8 cellular contexts compared by ENCODE assay signal in the genomic region with DNA sequence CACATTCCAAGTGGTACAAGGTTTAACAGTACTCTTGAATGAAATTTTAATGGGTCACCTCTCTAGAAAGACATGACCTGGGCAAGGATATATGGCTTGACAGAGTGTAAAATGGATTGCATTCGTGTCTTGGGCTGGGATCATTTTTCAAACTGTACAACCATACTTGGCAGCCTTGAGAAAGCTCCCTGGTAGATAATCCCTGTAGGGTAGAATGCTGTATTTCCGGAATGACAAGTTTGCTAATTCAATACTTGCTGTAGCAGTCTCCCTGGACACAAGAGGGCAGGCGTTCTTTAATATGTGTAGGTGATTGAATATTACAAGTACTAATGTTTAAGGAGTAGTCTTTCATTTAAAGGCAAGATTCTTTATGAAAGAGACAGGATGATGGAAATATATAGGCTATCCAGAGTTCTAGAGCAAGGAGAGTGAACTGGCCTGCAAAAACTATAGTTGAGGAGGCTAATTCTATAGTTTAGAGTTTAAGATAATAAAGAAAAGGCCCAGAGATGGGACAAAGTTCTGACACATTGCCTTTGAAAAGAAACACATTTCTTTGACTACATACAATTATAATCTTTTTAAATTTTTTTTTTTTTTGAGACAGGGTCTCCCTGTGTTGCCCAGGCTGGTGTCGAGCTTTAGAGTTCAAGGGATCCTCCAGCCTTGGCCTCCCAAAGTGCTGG. TPM values are rescaled to one million over a fixed set of nuclear protein-coding genes. Genes with fewer than 3 reads are reported as not detected.
DNase-seq lines count a peak whose midpoint lies in the region; ATAC-seq and TF ChIP-seq lines count a peak whose summit lies in the region.

No MANE protein-coding gene starts in this region.

- H3K27me3 Mint-ChIP-seq in CD4-positive, alpha-beta T cell, result peaks cover 4% of the 10 kb centered on the region

- no peaks in the 10 kb centered on the region for H4K20me1 ChIP-seq in mammary epithelial cell (ENCODE audit: insufficient read depth, low read length)

- TF ChIP-seq CTCF in mammary epithelial cell (conservative IDR thresholded peaks at IDR 0.05 in 1 of 2, IDR thresholded peaks at IDR 0.05 in 1 of 2; ENCODE audit: extremely low read depth in 1 of 2, insufficient read depth in 1 of 2, low read depth in 1 of 2, low read length in 2 of 2) (peak; percentile 78), tibial artery (IDR thresholded peaks at IDR 0.05) (peak in 1 of 2 experiments; percentile 17)
- no peak for TF ChIP-seq CTCF in CD4-positive, alpha-beta T cell (IDR thresholded peaks at IDR 0.05)

- intact Hi-C loops in mammary epithelial cell (cut with micrococcal nuclease), result loop anchor here (1.0 to 2.0 kb wide), 4 partner anchors 105 to 276 kb away; no protein-coding TSS in a partner anchor
- intact Hi-C loops in CD4-positive, alpha-beta T cell (cut with DNase I, micrococcal nuclease), result no loop called here
- intact Hi-C loops in tibial artery (cut with DNase I; ENCODE audit: low total_unique reads), result no loop called here

- no peak overlapping the region for H3K4me3 Mint-ChIP-seq in CD4-positive, alpha-beta T cell

- BruUV-seq in mammary epithelial cell (replicated peaks; lab: Mats Ljungman, UMichigan), result no TSS peak

- no peaks in the 10 kb centered on the region for H3K36me3 Mint-ChIP-seq in CD4-positive, alpha-beta T cell (ENCODE audit: low read depth)

- POLR2A ChIA-PET in CD4-positive, alpha-beta T cell (lab: Charles Lee), result no interaction called here

- 26% methylated on average over 4 of the region's 4 CpGs for WGBS in mammary epithelial cell (ENCODE audit: low coverage, missing lambda C conversion rate)

- H3K27ac ChIP-seq in mammary epithelial cell (ENCODE audit: insufficient read depth, low read depth, low read length) (peak overlapping the region; percentile 75), tibial artery (no peak overlapping the region)
- no peak overlapping the region for H3K27ac ChIP-seq in CD4-positive, alpha-beta T cell (ENCODE audit: low read depth, low read length)

- H3K4me1 Mint-ChIP-seq in CD4-positive, alpha-beta T cell (ENCODE audit: low read depth), result no peaks in the 10 kb centered on the region

- H3K79me2 ChIP-seq in mammary epithelial cell (ENCODE audit: insufficient read depth, low read length), result no peaks in the 10 kb centered on the region

- no peak overlapping the region for H3K4me3 ChIP-seq in mammary epithelial cell (replicated peaks in 1 of 3; ENCODE audit: insufficient read depth in 1 of 3, low read depth in 2 of 3, low read length in 3 of 3)
- no peak overlapping the region for H3K4me3 ChIP-seq in tibial artery

- H3K36me3 ChIP-seq in mammary epithelial cell (ENCODE audit: insufficient read depth, low read length) (no peaks in the 10 kb centered on the region), tibial artery (no peaks in the 10 kb centered on the region)

- H3K4me2 ChIP-seq in mammary epithelial cell (ENCODE audit: insufficient read depth, low read depth, low read length), result peak overlapping the region; percentile 52

- CTCF ChIA-PET in mammary epithelial cell (lab: Charles Lee; ENCODE audit: low non-redundant PET), result interaction anchor here (0.6 to 0.8 kb wide), 7 partner anchors 40 to 276 kb away, joined by 3 to 16 read pairs (median 4); no protein-coding TSS in a partner anchor
- CTCF ChIA-PET in CD4-positive, alpha-beta T cell (lab: Charles Lee), result interaction anchor here (1.8 kb wide), 2 partner anchors 10 to 15 kb away, joined by 4 read pairs; no protein-coding TSS in a partner anchor

- H3K9me3 ChIP-seq in mammary epithelial cell (replicated peaks; ENCODE audit: insufficient read depth, low read length) (no peaks in the 10 kb centered on the region), tibial artery (no peaks in the 10 kb centered on the region)
- H3K9me3 ChIP-seq in CD4-positive, alpha-beta T cell (ENCODE audit: control insufficient read depth, low read length), result no peaks in the 10 kb centered on the region

- in situ Hi-C loops in mammary epithelial cell (cut with MboI; ENCODE audit: low sequenced_read_pairs in 2 of 2), result no loop called here

- H3K9me3 Mint-ChIP-seq in CD4-positive, alpha-beta T cell, result no peaks in the 10 kb centered on the region

- no peak overlapping the region for H3K9ac ChIP-seq in mammary epithelial cell (ENCODE audit: insufficient read depth, low read length)

- no peak for ATAC-seq in CD4-positive, alpha-beta T cell (ENCODE audit: poor library complexity)

- dilution Hi-C loops in mammary epithelial cell (cut with HindIII; ENCODE audit: low sequenced_read_pairs), result no loop called here

- H3K27me3 ChIP-seq in mammary epithelial cell (ENCODE audit: insufficient read depth, low read length) (no peaks in the 10 kb centered on the region), tibial artery (no peaks in the 10 kb centered on the region)
- no peaks in the 10 kb centered on the region for H3K27me3 ChIP-seq in CD4-positive, alpha-beta T cell (ENCODE audit: control insufficient read depth, insufficient read depth, low read length)

- H2AFZ ChIP-seq in mammary epithelial cell (ENCODE audit: low read depth, low read length), result peak overlapping the region; percentile 12

- H3K27ac Mint-ChIP-seq in CD4-positive, alpha-beta T cell, result no peak overlapping the region

- peaks cover 16% of the 10 kb centered on the region for H3K4me1 ChIP-seq in mammary epithelial cell (ENCODE audit: insufficient read depth, low read length)
- H3K4me1 ChIP-seq in tibial artery, result peaks cover 0 to 3% (median 0%) of the 10 kb centered on the region in 4 donors

- DNase-seq in NOMO-1 treated with DMSO at 0.1 percent for 48 hours (lab: John Stamatoyannopoulos, UW; ENCODE audit: unreplicated experiment), result peak; percentile 65
- no peak for DNase-seq in NOMO-1 treated with dmso at 0.1 percent for 144 hours (lab: John Stamatoyannopoulos, UW; ENCODE audit: unreplicated experiment)
- DNase-seq in NCI-H345 (lab: John Stamatoyannopoulos, UW), result peak; percentile 68
- peak; percentile 84 for DNase-seq in mammary epithelial cell
- peak; percentile 11 for DNase-seq in medulla oblongata (ENCODE audit: extremely low spot score)
- no peak for DNase-seq in activated naive CD4-positive, alpha-beta T cell treated with anti-CD3 and anti-CD28 coated beads, Interleukin-2, amount 50 U/mL, for 16 hours
- DNase-seq in CD4-positive, alpha-beta T cell, result no peak
- no peak for DNase-seq in tibial artery

RNA-seq across cellular contexts. Expression of gene PLBD1, which starts 53.4 kb away (rescaled TPM):
- total RNA-seq in mammary epithelial cell, result not detected
- polyA plus RNA-seq in mammary epithelial cell, result not detected
- polyA minus RNA-seq in mammary epithelial cell, result not detected
- total RNA-seq in CD4-positive, alpha-beta T cell, result 1 to 10 TPM in 1 of 2 experiments, under 1 TPM in 1; 0.95 to 1.3 TPM

Comparison
In these comparisons a context has a peak if more than half of its experiments do, and no peak if none do; other contexts are left out.
1. DNase-seq: peak in NOMO-1 treated with DMSO at 0.1 percent for 48 hours (single experiment), NCI-H345 (single experiment), mammary epithelial cell (single experiment) and medulla oblongata (single experiment); none in NOMO-1 treated with dmso at 0.1 percent for 144 hours (single experiment), activated naive CD4-positive, alpha-beta T cell treated with anti-CD3 and anti-CD28 coated beads, Interleukin-2, amount 50 U/mL, for 16 hours (single experiment), CD4-positive, alpha-beta T cell (0 of 10) and tibial artery (0 of 2).